In the genomic region with DNA sequence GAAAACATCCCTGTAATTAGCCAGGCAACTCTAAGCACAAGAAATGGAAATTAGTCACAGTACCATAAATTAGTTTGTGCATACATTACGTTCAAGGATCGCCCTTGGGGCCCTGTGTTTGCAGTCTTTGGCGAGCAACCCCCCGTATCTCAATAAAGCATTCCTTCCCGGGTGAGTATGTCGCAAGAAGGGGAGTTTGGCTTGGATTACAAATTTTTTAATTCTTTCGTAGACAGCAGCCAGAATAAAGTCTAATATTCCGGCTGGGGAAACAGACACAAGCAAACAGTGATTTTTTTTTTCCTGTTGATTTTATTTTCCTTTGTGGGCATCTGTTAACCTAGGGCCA, we compare ENCODE assay signal across 14 cellular contexts.
"Had no signal": no experiment of that assay in that cellular context is flagged by ENCODE, and none has a peak within 500 bp of the region (broad histone marks: within the 10 kb centered on the region; RNA-seq: fewer than 3 reads in every experiment).

No MANE protein-coding gene starts in this region.

- H3K4me1 Mint-ChIP-seq: activated CD4-positive, alpha-beta T cell treated with anti-CD3 and anti-CD28 coated beads, Interleukin-2, amount 10 ng/mL, durations not matched to agents 7 days and 5 days had no signal

- H3K36me3 ChIP-seq: upper lobe of left lung had no signal

- H3K9me3 Mint-ChIP-seq: activated CD4-positive, alpha-beta T cell treated with anti-CD3 and anti-CD28 coated beads, Interleukin-2, amount 10 ng/mL, durations not matched to agents 7 days and 5 days; activated naive CD8-positive, alpha-beta T cell treated with anti-CD3 and anti-CD28 coated beads, Interleukin-2, amount 10 ng/mL, durations not matched to agents 7 days and 5 days; activated T-helper 1 cell treated with anti-CD3 and anti-CD28 coated beads, Interleukin-12 subunit alpha, Interleukin-12 subunit beta, Interleukin-2, Interleukin-4 antibody, amounts not matched to agents 30 ng/mL and 10 ng/mL and 1 ng/mL, durations not matched to agents 14 hours and 24 hours and 36 hours had no signal

- H3K27ac ChIP-seq: upper lobe of left lung had no signal

- H3K27ac Mint-ChIP-seq: activated CD4-positive, alpha-beta T cell treated with anti-CD3 and anti-CD28 coated beads, Interleukin-2, amount 10 ng/mL, durations not matched to agents 7 days and 5 days; activated naive CD8-positive, alpha-beta T cell treated with anti-CD3 and anti-CD28 coated beads, Interleukin-2, amount 10 ng/mL, durations not matched to agents 7 days and 5 days; activated T-helper 1 cell treated with anti-CD3 and anti-CD28 coated beads, Interleukin-12 subunit alpha, Interleukin-12 subunit beta, Interleukin-2, Interleukin-4 antibody, amounts not matched to agents 30 ng/mL and 10 ng/mL and 1 ng/mL, durations not matched to agents 14 hours and 24 hours and 36 hours had no signal

- DNase-seq: activated CD4-positive, alpha-beta T cell treated with anti-CD3 and anti-CD28 coated beads, Interleukin-2, amount 10 ng/mL, durations not matched to agents 7 days and 5 days; activated CD4-positive, CD25-positive, alpha-beta regulatory T cell; activated naive CD8-positive, alpha-beta T cell treated with anti-CD3 and anti-CD28 coated beads, Interleukin-2, amount 10 ng/mL, durations not matched to agents 7 days and 5 days; anterior cingulate cortex; erythroblast; hypothalamus; stimulated activated CD4-positive, alpha-beta T cell treated with anti-CD3 and anti-CD28 coated beads, Interleukin-4, amount 100 ng/mL, for 4 hours; stimulated activated CD8-positive, alpha-beta memory T cell treated with anti-CD3 and anti-CD28 coated beads, Interleukin-4, amount 100 ng/mL, for 48 hours; stimulated activated naive CD4-positive, alpha-beta T cell treated with Interleukin-2 at 50 U/mL for 16 hours; SW 1271 had no signal

- H3K4me3 Mint-ChIP-seq: activated CD4-positive, alpha-beta T cell treated with anti-CD3 and anti-CD28 coated beads, Interleukin-2, amount 10 ng/mL, durations not matched to agents 7 days and 5 days; activated naive CD8-positive, alpha-beta T cell treated with anti-CD3 and anti-CD28 coated beads, Interleukin-2, amount 10 ng/mL, durations not matched to agents 7 days and 5 days; activated T-helper 1 cell treated with anti-CD3 and anti-CD28 coated beads, Interleukin-12 subunit alpha, Interleukin-12 subunit beta, Interleukin-2, Interleukin-4 antibody, amounts not matched to agents 30 ng/mL and 10 ng/mL and 1 ng/mL, durations not matched to agents 14 hours and 24 hours and 36 hours had no signal

- H3K9me3 ChIP-seq: upper lobe of left lung had no signal

- H3K36me3 Mint-ChIP-seq: activated naive CD8-positive, alpha-beta T cell treated with anti-CD3 and anti-CD28 coated beads, Interleukin-2, amount 10 ng/mL, durations not matched to agents 7 days and 5 days had no signal

- H3K4me1 ChIP-seq: upper lobe of left lung had no signal

- H3K4me2 ChIP-seq: smooth muscle cell had no signal

- H3K4me3 ChIP-seq: lung, smooth muscle cell, upper lobe of left lung had no signal
